ENCODE assay signal across 2 cellular contexts in the genomic region with DNA sequence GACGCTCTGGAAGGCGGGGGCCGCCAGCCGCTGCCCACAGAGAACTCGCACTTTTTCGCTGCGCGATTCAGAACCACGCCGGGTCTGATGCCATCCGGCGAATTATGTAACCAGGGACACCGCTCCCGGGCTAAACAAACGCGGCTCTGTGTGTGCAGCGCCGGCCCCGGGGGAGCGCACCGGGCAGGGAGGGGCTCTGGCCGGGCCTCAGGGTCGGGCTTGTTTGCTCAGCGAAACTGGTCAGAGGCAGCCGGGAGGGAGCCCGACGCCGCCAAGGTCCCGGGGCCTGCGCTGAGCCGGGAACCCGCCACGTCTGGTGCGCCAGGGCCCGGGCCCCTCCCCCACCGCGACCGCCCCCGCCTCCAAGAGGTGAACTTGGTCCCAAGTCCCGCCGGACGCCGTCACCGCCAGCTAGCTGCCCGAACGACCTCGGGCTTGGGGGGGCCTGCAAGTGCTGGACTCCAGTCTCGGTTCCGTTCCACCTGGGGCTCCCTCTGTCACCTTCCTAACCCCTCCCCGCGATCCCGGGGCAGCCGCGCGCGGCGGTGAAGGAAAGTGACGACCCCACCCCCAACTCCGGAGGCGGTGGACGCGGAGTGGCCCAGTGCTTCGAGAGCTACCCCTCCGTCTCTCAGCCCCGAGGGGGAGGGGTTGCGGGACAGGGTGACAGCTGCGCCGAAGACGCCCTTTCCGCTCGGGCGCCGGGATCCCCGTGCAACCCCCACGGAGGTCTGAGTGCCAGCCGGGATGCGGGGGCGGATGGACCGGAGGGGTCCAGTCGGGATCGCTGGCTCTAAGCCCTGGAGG.
TF ChIP-seq lines count a peak whose summit lies in the region.

No MANE protein-coding gene starts in this region.

TF ChIP-seq in GM23338, 12 proteins besides CTCF, POLR2A, EP300 and RAD21:
- TF ChIP-seq CREB1 (CRISPR knock-in tag; IDR thresholded peaks at IDR 0.05; ENCODE audit: low read depth) = peak; percentile 31; the same call in 1 of the 2 replicates
- TF ChIP-seq, protein P1, sequence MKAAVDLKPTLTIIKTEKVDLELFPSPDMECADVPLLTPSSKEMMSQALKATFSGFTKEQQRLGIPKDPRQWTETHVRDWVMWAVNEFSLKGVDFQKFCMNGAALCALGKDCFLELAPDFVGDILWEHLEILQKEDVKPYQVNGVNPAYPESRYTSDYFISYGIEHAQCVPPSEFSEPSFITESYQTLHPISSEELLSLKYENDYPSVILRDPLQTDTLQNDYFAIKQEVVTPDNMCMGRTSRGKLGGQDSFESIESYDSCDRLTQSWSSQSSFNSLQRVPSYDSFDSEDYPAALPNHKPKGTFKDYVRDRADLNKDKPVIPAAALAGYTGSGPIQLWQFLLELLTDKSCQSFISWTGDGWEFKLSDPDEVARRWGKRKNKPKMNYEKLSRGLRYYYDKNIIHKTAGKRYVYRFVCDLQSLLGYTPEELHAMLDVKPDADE (IDR thresholded peaks at IDR 0.05) = no peak

TF ChIP-seq in HepG2, 621 proteins besides CTCF, POLR2A, EP300 and RAD21 (continues in another document):
- TF ChIP-seq ZNF768 (CRISPR knock-in tag; IDR thresholded peaks at IDR 0.05) (peak; percentile 8; the same call in 1 of the 2 replicates), ZNF326 (CRISPR knock-in tag; IDR thresholded peaks at IDR 0.05; ENCODE audit: borderline replicate concordance) (no peak), ZBTB21 (CRISPR knock-in tag; IDR thresholded peaks at IDR 0.05) (peak; percentile 17; the same call in 1 of the 2 replicates), ARHGAP35 (CRISPR knock-in tag; IDR thresholded peaks at IDR 0.05; ENCODE audit: borderline replicate concordance) (no peak), CBX5 (CRISPR knock-in tag; IDR thresholded peaks at IDR 0.05; ENCODE audit: borderline replicate concordance) (no peak), ZFAT (CRISPR knock-in tag; conservative IDR thresholded peaks at IDR 0.05) (peak; percentile 77; the same call in 1 of the 2 replicates), PBX2 (CRISPR knock-in tag; IDR thresholded peaks at IDR 0.05) (no peak), ZNF678 (CRISPR knock-in tag; IDR thresholded peaks at IDR 0.05) (no peak), KDM5A (IDR thresholded peaks at IDR 0.05; ENCODE audit: borderline replicate concordance, low read length) (no peak), TRIM24 (CRISPR knock-in tag; IDR thresholded peaks at IDR 0.05) (no peak), ONECUT2 (CRISPR knock-in tag; IDR thresholded peaks at IDR 0.05) (no peak), RFXANK (CRISPR knock-in tag; IDR thresholded peaks at IDR 0.05) (0 out of 2 replicates have a peak, but pooled peaks have one; percentile 25), NCOR1 (IDR thresholded peaks at IDR 0.05; ENCODE audit: borderline replicate concordance, low read length) (peak; percentile 70; the same call in 1 of the 2 replicates), PAXIP1 (CRISPR knock-in tag; conservative IDR thresholded peaks at IDR 0.05) (peak; percentile 77; the same call in 1 of the 2 replicates), ETV6 (CRISPR knock-in tag; conservative IDR thresholded peaks at IDR 0.05) (peak; percentile 83), RXRB (CRISPR knock-in tag; IDR thresholded peaks at IDR 0.05; ENCODE audit: borderline replicate concordance) (peak; percentile 90), ZNF143 (CRISPR knock-in tag; IDR thresholded peaks at IDR 0.05) (no peak), TAF15 (IDR thresholded peaks at IDR 0.05; ENCODE audit: low read depth, low read length, poor library complexity, severe bottlenecking) (no peak), ZNF639 (CRISPR knock-in tag; conservative IDR thresholded peaks at IDR 0.05) (peak; percentile 99), ZFP62 (CRISPR knock-in tag; IDR thresholded peaks at IDR 0.05) (0 out of 2 replicates have a peak, but pooled peaks have one; percentile 61), ZNF562 (CRISPR knock-in tag; IDR thresholded peaks at IDR 0.05; ENCODE audit: borderline replicate concordance) (no peak), ZNF792 (CRISPR knock-in tag; IDR thresholded peaks at IDR 0.05) (peak; percentile 85), ATAD3A (CRISPR knock-in tag; IDR thresholded peaks at IDR 0.05) (no peak), SPEN (CRISPR knock-in tag; IDR thresholded peaks at IDR 0.05; ENCODE audit: low read depth) (peak; percentile 57), SAP130 (CRISPR knock-in tag; IDR thresholded peaks at IDR 0.05; ENCODE audit: low read depth) (peak; percentile 94), HNRNPH1 (optimal IDR thresholded peaks at IDR 0.05; ENCODE audit: low read depth, low read length) (no peak), TEAD2 (CRISPR knock-in tag; IDR thresholded peaks at IDR 0.05) (no peak), THRA (CRISPR knock-in tag; IDR thresholded peaks at IDR 0.05; ENCODE audit: borderline replicate concordance) (peak; percentile 72), ETV5 (CRISPR knock-in tag; IDR thresholded peaks at IDR 0.05; ENCODE audit: borderline replicate concordance) (peak; percentile 67; the same call in 1 of the 2 replicates), RNF2 (conservative IDR thresholded peaks at IDR 0.05; ENCODE audit: low read depth) (no peak), DNMT1 (CRISPR knock-in tag; IDR thresholded peaks at IDR 0.05) (no peak), ZNF724P (CRISPR knock-in tag; IDR thresholded peaks at IDR 0.05; ENCODE audit: borderline replicate concordance) (peak; percentile 51; the same call in 1 of the 2 replicates), MBD4 (IDR thresholded peaks at IDR 0.05; ENCODE audit: borderline replicate concordance, low read length) (no peak)
- TF ChIP-seq, protein P2, sequence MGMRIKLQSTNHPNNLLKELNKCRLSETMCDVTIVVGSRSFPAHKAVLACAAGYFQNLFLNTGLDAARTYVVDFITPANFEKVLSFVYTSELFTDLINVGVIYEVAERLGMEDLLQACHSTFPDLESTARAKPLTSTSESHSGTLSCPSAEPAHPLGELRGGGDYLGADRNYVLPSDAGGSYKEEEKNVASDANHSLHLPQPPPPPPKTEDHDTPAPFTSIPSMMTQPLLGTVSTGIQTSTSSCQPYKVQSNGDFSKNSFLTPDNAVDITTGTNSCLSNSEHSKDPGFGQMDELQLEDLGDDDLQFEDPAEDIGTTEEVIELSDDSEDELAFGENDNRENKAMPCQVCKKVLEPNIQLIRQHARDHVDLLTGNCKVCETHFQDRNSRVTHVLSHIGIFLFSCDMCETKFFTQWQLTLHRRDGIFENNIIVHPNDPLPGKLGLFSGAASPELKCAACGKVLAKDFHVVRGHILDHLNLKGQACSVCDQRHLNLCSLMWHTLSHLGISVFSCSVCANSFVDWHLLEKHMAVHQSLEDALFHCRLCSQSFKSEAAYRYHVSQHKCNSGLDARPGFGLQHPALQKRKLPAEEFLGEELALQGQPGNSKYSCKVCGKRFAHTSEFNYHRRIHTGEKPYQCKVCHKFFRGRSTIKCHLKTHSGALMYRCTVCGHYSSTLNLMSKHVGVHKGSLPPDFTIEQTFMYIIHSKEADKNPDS (CRISPR knock-in tag; IDR thresholded peaks at IDR 0.05) = peak; percentile 68; the same call in 1 of the 2 replicates
- TF ChIP-seq, protein P3, sequence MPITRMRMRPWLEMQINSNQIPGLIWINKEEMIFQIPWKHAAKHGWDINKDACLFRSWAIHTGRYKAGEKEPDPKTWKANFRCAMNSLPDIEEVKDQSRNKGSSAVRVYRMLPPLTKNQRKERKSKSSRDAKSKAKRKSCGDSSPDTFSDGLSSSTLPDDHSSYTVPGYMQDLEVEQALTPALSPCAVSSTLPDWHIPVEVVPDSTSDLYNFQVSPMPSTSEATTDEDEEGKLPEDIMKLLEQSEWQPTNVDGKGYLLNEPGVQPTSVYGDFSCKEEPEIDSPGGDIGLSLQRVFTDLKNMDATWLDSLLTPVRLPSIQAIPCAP (CRISPR knock-in tag; IDR thresholded peaks at IDR 0.05; ENCODE audit: low read depth) = no peak
- TF ChIP-seq, protein P4, sequence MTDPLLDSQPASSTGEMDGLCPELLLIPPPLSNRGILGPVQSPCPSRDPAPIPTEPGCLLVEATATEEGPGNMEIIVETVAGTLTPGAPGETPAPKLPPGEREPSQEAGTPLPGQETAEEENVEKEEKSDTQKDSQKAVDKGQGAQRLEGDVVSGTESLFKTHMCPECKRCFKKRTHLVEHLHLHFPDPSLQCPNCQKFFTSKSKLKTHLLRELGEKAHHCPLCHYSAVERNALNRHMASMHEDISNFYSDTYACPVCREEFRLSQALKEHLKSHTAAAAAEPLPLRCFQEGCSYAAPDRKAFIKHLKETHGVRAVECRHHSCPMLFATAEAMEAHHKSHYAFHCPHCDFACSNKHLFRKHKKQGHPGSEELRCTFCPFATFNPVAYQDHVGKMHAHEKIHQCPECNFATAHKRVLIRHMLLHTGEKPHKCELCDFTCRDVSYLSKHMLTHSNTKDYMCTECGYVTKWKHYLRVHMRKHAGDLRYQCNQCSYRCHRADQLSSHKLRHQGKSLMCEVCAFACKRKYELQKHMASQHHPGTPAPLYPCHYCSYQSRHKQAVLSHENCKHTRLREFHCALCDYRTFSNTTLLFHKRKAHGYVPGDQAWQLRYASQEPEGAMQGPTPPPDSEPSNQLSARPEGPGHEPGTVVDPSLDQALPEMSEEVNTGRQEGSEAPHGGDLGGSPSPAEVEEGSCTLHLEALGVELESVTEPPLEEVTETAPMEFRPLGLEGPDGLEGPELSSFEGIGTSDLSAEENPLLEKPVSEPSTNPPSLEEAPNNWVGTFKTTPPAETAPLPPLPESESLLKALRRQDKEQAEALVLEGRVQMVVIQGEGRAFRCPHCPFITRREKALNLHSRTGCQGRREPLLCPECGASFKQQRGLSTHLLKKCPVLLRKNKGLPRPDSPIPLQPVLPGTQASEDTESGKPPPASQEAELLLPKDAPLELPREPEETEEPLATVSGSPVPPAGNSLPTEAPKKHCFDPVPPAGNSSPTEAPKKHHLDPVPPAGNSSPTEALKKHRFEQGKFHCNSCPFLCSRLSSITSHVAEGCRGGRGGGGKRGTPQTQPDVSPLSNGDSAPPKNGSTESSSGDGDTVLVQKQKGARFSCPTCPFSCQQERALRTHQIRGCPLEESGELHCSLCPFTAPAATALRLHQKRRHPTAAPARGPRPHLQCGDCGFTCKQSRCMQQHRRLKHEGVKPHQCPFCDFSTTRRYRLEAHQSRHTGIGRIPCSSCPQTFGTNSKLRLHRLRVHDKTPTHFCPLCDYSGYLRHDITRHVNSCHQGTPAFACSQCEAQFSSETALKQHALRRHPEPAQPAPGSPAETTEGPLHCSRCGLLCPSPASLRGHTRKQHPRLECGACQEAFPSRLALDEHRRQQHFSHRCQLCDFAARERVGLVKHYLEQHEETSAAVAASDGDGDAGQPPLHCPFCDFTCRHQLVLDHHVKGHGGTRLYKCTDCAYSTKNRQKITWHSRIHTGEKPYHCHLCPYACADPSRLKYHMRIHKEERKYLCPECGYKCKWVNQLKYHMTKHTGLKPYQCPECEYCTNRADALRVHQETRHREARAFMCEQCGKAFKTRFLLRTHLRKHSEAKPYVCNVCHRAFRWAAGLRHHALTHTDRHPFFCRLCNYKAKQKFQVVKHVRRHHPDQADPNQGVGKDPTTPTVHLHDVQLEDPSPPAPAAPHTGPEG (CRISPR knock-in tag; IDR thresholded peaks at IDR 0.05) = no peak; the same call in 1 of the 2 replicates
- TF ChIP-seq, protein P5, sequence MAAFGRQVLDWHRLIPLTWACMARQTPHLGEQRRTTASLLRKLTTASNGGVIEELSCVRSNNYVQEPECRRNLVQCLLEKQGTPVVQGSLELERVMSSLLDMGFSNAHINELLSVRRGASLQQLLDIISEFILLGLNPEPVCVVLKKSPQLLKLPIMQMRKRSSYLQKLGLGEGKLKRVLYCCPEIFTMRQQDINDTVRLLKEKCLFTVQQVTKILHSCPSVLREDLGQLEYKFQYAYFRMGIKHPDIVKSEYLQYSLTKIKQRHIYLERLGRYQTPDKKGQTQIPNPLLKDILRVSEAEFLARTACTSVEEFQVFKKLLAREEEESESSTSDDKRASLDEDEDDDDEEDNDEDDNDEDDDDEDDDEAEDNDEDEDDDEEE (CRISPR knock-in tag; IDR thresholded peaks at IDR 0.05) = no peak
